In genomic region chr1:110440877-110441276, GRCh38 we compare ENCODE assay signal across 2 cellular contexts.
TF ChIP-seq lines count a peak whose summit lies in the region.

No MANE protein-coding gene starts in this region.

TF ChIP-seq in HepG2, 621 proteins besides CTCF, POLR2A, EP300 and RAD21:
- TF ChIP-seq JDP2 (CRISPR knock-in tag; IDR thresholded peaks at IDR 0.05; ENCODE audit: borderline replicate concordance) (no peak), TMF1 (CRISPR knock-in tag; IDR thresholded peaks at IDR 0.05; ENCODE audit: low read depth) (no peak), SIX4 (CRISPR knock-in tag; IDR thresholded peaks at IDR 0.05) (no peak), CENPX (CRISPR knock-in tag; IDR thresholded peaks at IDR 0.05) (no peak), CCAR2 (optimal IDR thresholded peaks at IDR 0.05; ENCODE audit: low read depth, low read length) (no peak), CEBPG (CRISPR knock-in tag; IDR thresholded peaks at IDR 0.05) (peak; percentile 44; the same call in 1 of the 2 replicates), TEAD3 (CRISPR knock-in tag; optimal IDR thresholded peaks at IDR 0.05; ENCODE audit: borderline replicate concordance) (peak; percentile 15), ADNP (CRISPR knock-in tag; IDR thresholded peaks at IDR 0.05) (no peak), SP140L (CRISPR knock-in tag; IDR thresholded peaks at IDR 0.05; ENCODE audit: borderline replicate concordance) (no peak), ZNF510 (CRISPR knock-in tag; IDR thresholded peaks at IDR 0.05; ENCODE audit: low read depth) (no peak), BHLHE40 (IDR thresholded peaks at IDR 0.05; ENCODE audit: low read length) (no peak), ATF1 (CRISPR knock-in tag; IDR thresholded peaks at IDR 0.05) (no peak), TBX2 (CRISPR knock-in tag; IDR thresholded peaks at IDR 0.05; ENCODE audit: borderline replicate concordance) (no peak), PHF5A (CRISPR knock-in tag; IDR thresholded peaks at IDR 0.05; ENCODE audit: low read depth, unreplicated experiment) (no peak), CEBPB (IDR thresholded peaks at IDR 0.05; ENCODE audit: borderline replicate concordance, low read depth, low read length) (peak; percentile 70), SMYD3 (CRISPR knock-in tag; IDR thresholded peaks at IDR 0.05) (no peak), ZNF501 (CRISPR knock-in tag; IDR thresholded peaks at IDR 0.05) (no peak), YY1 (IDR thresholded peaks at IDR 0.05; ENCODE audit: insufficient read depth, insufficient replicate concordance, low read depth, low read length) (no peak)
- TF ChIP-seq, protein P1, sequence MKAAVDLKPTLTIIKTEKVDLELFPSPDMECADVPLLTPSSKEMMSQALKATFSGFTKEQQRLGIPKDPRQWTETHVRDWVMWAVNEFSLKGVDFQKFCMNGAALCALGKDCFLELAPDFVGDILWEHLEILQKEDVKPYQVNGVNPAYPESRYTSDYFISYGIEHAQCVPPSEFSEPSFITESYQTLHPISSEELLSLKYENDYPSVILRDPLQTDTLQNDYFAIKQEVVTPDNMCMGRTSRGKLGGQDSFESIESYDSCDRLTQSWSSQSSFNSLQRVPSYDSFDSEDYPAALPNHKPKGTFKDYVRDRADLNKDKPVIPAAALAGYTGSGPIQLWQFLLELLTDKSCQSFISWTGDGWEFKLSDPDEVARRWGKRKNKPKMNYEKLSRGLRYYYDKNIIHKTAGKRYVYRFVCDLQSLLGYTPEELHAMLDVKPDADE (CRISPR knock-in tag; IDR thresholded peaks at IDR 0.05) = no peak
- TF ChIP-seq, protein P2, sequence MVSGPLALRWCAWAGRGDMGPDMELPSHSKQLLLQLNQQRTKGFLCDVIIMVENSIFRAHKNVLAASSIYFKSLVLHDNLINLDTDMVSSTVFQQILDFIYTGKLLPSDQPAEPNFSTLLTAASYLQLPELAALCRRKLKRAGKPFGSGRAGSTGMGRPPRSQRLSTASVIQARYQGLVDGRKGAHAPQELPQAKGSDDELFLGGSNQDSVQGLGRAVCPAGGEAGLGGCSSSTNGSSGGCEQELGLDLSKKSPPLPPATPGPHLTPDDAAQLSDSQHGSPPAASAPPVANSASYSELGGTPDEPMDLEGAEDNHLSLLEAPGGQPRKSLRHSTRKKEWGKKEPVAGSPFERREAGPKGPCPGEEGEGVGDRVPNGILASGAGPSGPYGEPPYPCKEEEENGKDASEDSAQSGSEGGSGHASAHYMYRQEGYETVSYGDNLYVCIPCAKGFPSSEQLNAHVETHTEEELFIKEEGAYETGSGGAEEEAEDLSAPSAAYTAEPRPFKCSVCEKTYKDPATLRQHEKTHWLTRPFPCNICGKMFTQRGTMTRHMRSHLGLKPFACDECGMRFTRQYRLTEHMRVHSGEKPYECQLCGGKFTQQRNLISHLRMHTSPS (CRISPR knock-in tag; IDR thresholded peaks at IDR 0.05; ENCODE audit: low read depth) = no peak

TF ChIP-seq in HEK293T, 16 proteins besides CTCF, POLR2A, EP300 and RAD21:
- TF ChIP-seq L3MBTL2 (conservative IDR thresholded peaks at IDR 0.05) (no peak), LEF1 (IDR thresholded peaks at IDR 0.05; ENCODE audit: borderline replicate concordance) (no peak), BHLHE40 (IDR thresholded peaks at IDR 0.05; ENCODE audit: borderline replicate concordance) (no peak), NFRKB (IDR thresholded peaks at IDR 0.05) (no peak), HDGF (IDR thresholded peaks at IDR 0.05; ENCODE audit: borderline replicate concordance) (no peak), ELF4 (IDR thresholded peaks at IDR 0.05) (no peak), FOXA1 (IDR thresholded peaks at IDR 0.05) (no peak), ZNF384 (IDR thresholded peaks at IDR 0.05) (no peak), CTBP1 (IDR thresholded peaks at IDR 0.05; ENCODE audit: borderline replicate concordance) (no peak), SP1 (IDR thresholded peaks at IDR 0.05) (no peak), FOXK2 (IDR thresholded peaks at IDR 0.05) (no peak), FOXM1 (IDR thresholded peaks at IDR 0.05; ENCODE audit: borderline replicate concordance) (no peak), ARNT (IDR thresholded peaks at IDR 0.05) (no peak), TARDBP (IDR thresholded peaks at IDR 0.05) (no peak), SUZ12 (IDR thresholded peaks at IDR 0.05) (no peak)
- TF ChIP-seq, protein P3, sequence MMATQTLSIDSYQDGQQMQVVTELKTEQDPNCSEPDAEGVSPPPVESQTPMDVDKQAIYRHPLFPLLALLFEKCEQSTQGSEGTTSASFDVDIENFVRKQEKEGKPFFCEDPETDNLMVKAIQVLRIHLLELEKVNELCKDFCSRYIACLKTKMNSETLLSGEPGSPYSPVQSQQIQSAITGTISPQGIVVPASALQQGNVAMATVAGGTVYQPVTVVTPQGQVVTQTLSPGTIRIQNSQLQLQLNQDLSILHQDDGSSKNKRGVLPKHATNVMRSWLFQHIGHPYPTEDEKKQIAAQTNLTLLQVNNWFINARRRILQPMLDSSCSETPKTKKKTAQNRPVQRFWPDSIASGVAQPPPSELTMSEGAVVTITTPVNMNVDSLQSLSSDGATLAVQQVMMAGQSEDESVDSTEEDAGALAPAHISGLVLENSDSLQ (IDR thresholded peaks at IDR 0.05) = no peak
